ENCODE assay signal across 17 cellular contexts in the genomic region with DNA sequence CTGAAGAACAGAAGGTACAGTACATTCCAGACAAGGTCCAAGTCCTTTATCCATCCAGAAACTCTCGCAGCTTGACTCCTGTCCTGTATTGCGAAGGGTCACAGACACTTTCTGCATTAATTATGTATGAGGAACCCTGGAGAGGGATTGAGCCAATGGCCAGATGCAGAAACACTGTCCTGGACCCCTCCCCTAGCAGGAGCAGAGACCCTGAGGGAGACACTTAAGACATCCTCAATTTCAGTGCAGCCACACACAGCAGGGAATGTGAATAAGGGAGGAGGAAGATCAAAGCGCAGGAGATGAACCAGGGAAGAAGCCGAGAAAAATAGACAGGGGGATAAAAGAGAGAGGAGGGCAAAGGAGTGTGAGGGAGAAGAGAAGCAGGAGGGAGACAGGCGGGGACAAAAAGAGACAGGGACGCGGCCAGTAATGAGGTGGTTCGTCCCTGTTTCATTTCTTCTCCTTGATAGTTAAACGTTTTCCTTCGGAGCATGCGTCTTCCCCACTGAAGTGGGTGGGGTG.
"Had no signal": no experiment of that assay in that cellular context is flagged by ENCODE, and none has a peak within 500 bp of the region (broad histone marks: within the 10 kb centered on the region; RNA-seq: fewer than 3 reads in every experiment).

No MANE protein-coding gene starts in this region.

- H3K27me3 ChIP-seq: colonic mucosa, left lung, upper lobe of left lung had no signal

- H3K4me3 ChIP-seq: colonic mucosa, left lung, skin epidermis, upper lobe of left lung had no signal

- H3K9me3 Mint-ChIP-seq: activated B cell treated with CpG ODN at 0.5 μM for 24 hours; activated CD4-positive, alpha-beta T cell treated with anti-CD3 and anti-CD28 coated beads, Interleukin-2, amount 10 ng/mL, durations not matched to agents 24 days and 14 days; activated naive CD4-positive, alpha-beta T cell treated with anti-CD3 and anti-CD28 coated beads, Interleukin-2, amount 10 ng/mL, durations not matched to agents 7 days and 5 days; activated T-helper 17 cell treated with anti-CD3 and anti-CD28 coated beads, Interleukin-2, amount 50 U/mL, for 72 hours; memory B cell; neural crest cell had no signal

- H3K4me3 Mint-ChIP-seq: activated B cell treated with CpG ODN at 0.5 μM for 24 hours; activated CD4-positive, alpha-beta T cell treated with anti-CD3 and anti-CD28 coated beads, Interleukin-2, amount 10 ng/mL, durations not matched to agents 24 days and 14 days; activated naive CD4-positive, alpha-beta T cell treated with anti-CD3 and anti-CD28 coated beads, Interleukin-2, amount 10 ng/mL, durations not matched to agents 7 days and 5 days; activated T-helper 17 cell treated with anti-CD3 and anti-CD28 coated beads, Interleukin-2, amount 50 U/mL, for 72 hours; effector memory CD8-positive, alpha-beta T cell; memory B cell; neural crest cell; stimulated activated effector memory CD8-positive, alpha-beta T cell treated with anti-CD3 and anti-CD28 coated beads, Interleukin-12 subunit alpha, Interleukin-12 subunit beta, amount 100 ng/mL, for 72 hours; T-helper 17 cell had no signal

- H3K4me1 Mint-ChIP-seq: activated B cell treated with CpG ODN at 0.5 μM for 24 hours; activated CD4-positive, alpha-beta T cell treated with anti-CD3 and anti-CD28 coated beads, Interleukin-2, amount 10 ng/mL, durations not matched to agents 24 days and 14 days; activated naive CD4-positive, alpha-beta T cell treated with anti-CD3 and anti-CD28 coated beads, Interleukin-2, amount 10 ng/mL, durations not matched to agents 7 days and 5 days; activated T-helper 17 cell treated with anti-CD3 and anti-CD28 coated beads, Interleukin-2, amount 50 U/mL, for 72 hours; memory B cell; stimulated activated effector memory CD8-positive, alpha-beta T cell treated with anti-CD3 and anti-CD28 coated beads, Interleukin-12 subunit alpha, Interleukin-12 subunit beta, amount 100 ng/mL, for 72 hours had no signal

- H3K4me1 ChIP-seq: colonic mucosa, left lung, upper lobe of left lung had no signal

- H3K27ac ChIP-seq: colonic mucosa, left lung, skin epidermis, upper lobe of left lung had no signal

- H3K27me3 Mint-ChIP-seq: activated B cell treated with CpG ODN at 0.5 μM for 24 hours; effector memory CD8-positive, alpha-beta T cell; T-helper 17 cell had no signal

- H3K36me3 Mint-ChIP-seq: activated naive CD4-positive, alpha-beta T cell treated with anti-CD3 and anti-CD28 coated beads, Interleukin-2, amount 10 ng/mL, durations not matched to agents 7 days and 5 days; memory B cell; stimulated activated effector memory CD8-positive, alpha-beta T cell treated with anti-CD3 and anti-CD28 coated beads, Interleukin-12 subunit alpha, Interleukin-12 subunit beta, amount 100 ng/mL, for 72 hours had no signal

- H3K27ac Mint-ChIP-seq: activated B cell treated with CpG ODN at 0.5 μM for 24 hours; activated CD4-positive, alpha-beta T cell treated with anti-CD3 and anti-CD28 coated beads, Interleukin-2, amount 10 ng/mL, durations not matched to agents 24 days and 14 days; activated naive CD4-positive, alpha-beta T cell treated with anti-CD3 and anti-CD28 coated beads, Interleukin-2, amount 10 ng/mL, durations not matched to agents 7 days and 5 days; activated T-helper 17 cell treated with anti-CD3 and anti-CD28 coated beads, Interleukin-2, amount 50 U/mL, for 72 hours; effector memory CD8-positive, alpha-beta T cell; memory B cell; stimulated activated effector memory CD8-positive, alpha-beta T cell treated with anti-CD3 and anti-CD28 coated beads, Interleukin-12 subunit alpha, Interleukin-12 subunit beta, amount 100 ng/mL, for 72 hours; T-helper 17 cell had no signal

- ATAC-seq: activated T-helper 17 cell treated with anti-CD3 and anti-CD28 coated beads, Interleukin-2, amount 50 U/mL, for 72 hours; effector memory CD8-positive, alpha-beta T cell; left lung; stimulated activated effector memory CD8-positive, alpha-beta T cell treated with anti-CD3 and anti-CD28 coated beads, Interleukin-12 subunit alpha, Interleukin-12 subunit beta, amount 100 ng/mL, for 72 hours; T-helper 17 cell had no signal

- DNase-seq: activated B cell treated with CpG ODN at 0.5 μM for 24 hours; activated CD4-positive, alpha-beta T cell treated with anti-CD3 and anti-CD28 coated beads, Interleukin-2, amount 10 ng/mL, durations not matched to agents 24 days and 14 days; activated CD8-positive, alpha-beta memory T cell treated with anti-CD3 and anti-CD28 coated beads for 24 hours; activated naive CD4-positive, alpha-beta T cell treated with anti-CD3 and anti-CD28 coated beads, Interleukin-2, amount 10 ng/mL, durations not matched to agents 7 days and 5 days; activated T-cell treated with anti-CD3 and anti-CD28 coated beads for 4 hours; caudate nucleus; colonic mucosa; effector memory CD8-positive, alpha-beta T cell; hippocampal formation; left lung; T-helper 17 cell; upper lobe of left lung had no signal

- H3K9me3 ChIP-seq: colonic mucosa, left lung, upper lobe of left lung had no signal

- H3K36me3 ChIP-seq: colonic mucosa, left lung, upper lobe of left lung had no signal
